ENCODE assay signal across 11 cellular contexts in genomic region chr17:73365934-73366623, GRCh38. TPM values are rescaled to one million over a fixed set of nuclear protein-coding genes. Genes with fewer than 3 reads are reported as not detected.
DNase-seq lines count a peak whose midpoint lies in the region; ATAC-seq and TF ChIP-seq lines count a peak whose summit lies in the region.
"Had no signal": no experiment of that assay in that cellular context is flagged by ENCODE, and none has a peak within 500 bp of the region (broad histone marks: within the 10 kb centered on the region; RNA-seq: fewer than 3 reads in every experiment).

No MANE protein-coding gene starts in this region.

- H3K36me3 ChIP-seq in gastroesophageal sphincter (no peaks in the 10 kb centered on the region), neuronal stem cell (replicated peaks in 1 of 2; ENCODE audit: control insufficient read depth in 2 of 2, insufficient read depth in 2 of 2, low read length in 2 of 2) (peaks cover 12 to 14% of the 10 kb centered on the region in 2 donors), uterus (no peaks in the 10 kb centered on the region)

- no peak for TF ChIP-seq POLR2A in gastroesophageal sphincter (IDR thresholded peaks at IDR 0.05)
- peak in 1 of 2 donors; percentile 35 for TF ChIP-seq POLR2A in uterus (IDR thresholded peaks at IDR 0.05)

- peak overlapping the region; percentile 65 for H3K18ac ChIP-seq in neuronal stem cell (ENCODE audit: low read length)

- H3K4me2 ChIP-seq in neuronal stem cell (ENCODE audit: insufficient read depth, low read length, poor library complexity, severe bottlenecking): no peak overlapping the region

- H3K4me3 ChIP-seq in gastroesophageal sphincter: peak overlapping the region in 1 of 2 donors; percentile 4
- no peak overlapping the region for H3K4me3 ChIP-seq in neuronal stem cell (ENCODE audit: low read length in 2 of 2)
- H3K4me3 ChIP-seq in uterus: no peak overlapping the region

- H2BK12ac ChIP-seq in neuronal stem cell (ENCODE audit: low read length): no peak overlapping the region

- H3K23ac ChIP-seq in neuronal stem cell (ENCODE audit: low read depth, low read length, poor library complexity): no peak overlapping the region

- no peak overlapping the region for H3K4ac ChIP-seq in neuronal stem cell (ENCODE audit: low read length)

- H2BK5ac ChIP-seq in neuronal stem cell (ENCODE audit: low read length): peak overlapping the region; percentile 67

- H4K8ac ChIP-seq in neuronal stem cell (ENCODE audit: low read depth, low read length): no peak overlapping the region

- no peaks in the 10 kb centered on the region for H3K27me3 ChIP-seq in gastroesophageal sphincter
- H3K27me3 ChIP-seq in neuronal stem cell (ENCODE audit: control insufficient read depth in 3 of 3, insufficient read depth in 3 of 3, low read depth in 1 of 3, low read length in 3 of 3): peaks cover 0 to 1% (median 0%) of the 10 kb centered on the region in 3 experiments
- no peaks in the 10 kb centered on the region for H3K27me3 ChIP-seq in uterus

- no peak overlapping the region for H4K91ac ChIP-seq in neuronal stem cell (ENCODE audit: low read depth, low read length, poor library complexity)

- WGBS in gastroesophageal sphincter (ENCODE audit: low coverage in 1 of 2), 2 donors: 46 to 49% methylated on average over 2 to 6 of the region's 21 CpGs
- no CpG with 5 or more reads among the region's 21 CpGs for WGBS in neuronal stem cell (ENCODE audit: extremely low coverage in 2 of 2, insufficient read length in 2 of 2, insufficient replicate concordance in 1 of 2), 2 donors

- intact Hi-C loops in uterus (cut with DNase I; ENCODE audit: low total_unique reads): no loop called here

- H2BK120ac ChIP-seq in neuronal stem cell (ENCODE audit: low read depth, low read length): peak overlapping the region; percentile 30

- no peak overlapping the region for H2AFZ ChIP-seq in neuronal stem cell (ENCODE audit: low read length)

- DNase-seq in RPMI8226 (peak; percentile 46), neuronal stem cell (ENCODE audit: low spot score) (no peak), uterus (peak in 1 of 2 donors; percentile 49), EL (no peak), GM20000 (ENCODE audit: low spot score) (no peak)
- DNase-seq in stimulated activated CD4-positive, alpha-beta T cell treated with anti-CD3 and anti-CD28 coated beads, Interleukin-15, amount 100 ng/mL, for 24 hours: no peak
- DNase-seq: activated CD8-positive, alpha-beta memory T cell treated with anti-CD3 and anti-CD28 coated beads, Interleukin-2, amount 10 ng/mL, durations not matched to agents 7 days and 5 days; activated naive CD8-positive, alpha-beta T cell treated with anti-CD3 and anti-CD28 coated beads, Interleukin-2, amount 50 U/mL, for 24 hours; NCI-H146; T-helper 2 cell had no signal

- H3K4me1 ChIP-seq in gastroesophageal sphincter: peaks cover 0 to 20% (median 0%) of the 10 kb centered on the region in 3 donors
- H3K4me1 ChIP-seq in neuronal stem cell (ENCODE audit: control insufficient read depth in 2 of 2, insufficient read depth in 1 of 2, low read depth in 1 of 2, low read length in 2 of 2): peaks cover 22 to 30% of the 10 kb centered on the region in 2 donors
- no peaks in the 10 kb centered on the region for H3K4me1 ChIP-seq in uterus

- peak; percentile 37 for ATAC-seq in gastroesophageal sphincter
- ATAC-seq: activated CD8-positive, alpha-beta memory T cell treated with anti-CD3 and anti-CD28 coated beads, Interleukin-2, amount 10 ng/mL, durations not matched to agents 7 days and 5 days; activated naive CD8-positive, alpha-beta T cell treated with anti-CD3 and anti-CD28 coated beads, Interleukin-2, amount 50 U/mL, for 24 hours had no signal

- no peak for TF ChIP-seq EP300 in gastroesophageal sphincter (IDR thresholded peaks at IDR 0.05)

- no peaks in the 10 kb centered on the region for H3K79me1 ChIP-seq in neuronal stem cell (ENCODE audit: low read depth, low read length)

- peak overlapping the region; percentile 17 for H3K14ac ChIP-seq in neuronal stem cell (ENCODE audit: low read length)

- TF ChIP-seq CTCF in gastroesophageal sphincter (IDR thresholded peaks at IDR 0.05) (no peak), uterus (IDR thresholded peaks at IDR 0.05) (no peak), GM20000 (IDR thresholded peaks at IDR 0.05; ENCODE audit: extremely low read depth, missing control alignments) (no peak)

- no peak overlapping the region for H3K9ac ChIP-seq in neuronal stem cell (ENCODE audit: low read depth, low read length, poor library complexity)

- H3K27ac ChIP-seq in gastroesophageal sphincter (peak overlapping the region in 3 of 4 donors; percentile 60 to 69 (median 60)), neuronal stem cell (replicated peaks; ENCODE audit: low read length) (no peak overlapping the region), uterus (peak overlapping the region; percentile 61 to 76)

- peak overlapping the region; percentile 64 for H2AK5ac ChIP-seq in neuronal stem cell (ENCODE audit: low read depth, low read length)

- H3K9me3 ChIP-seq in gastroesophageal sphincter (no peaks in the 10 kb centered on the region), neuronal stem cell (replicated peaks in 1 of 2; ENCODE audit: control insufficient read depth in 2 of 2, insufficient read depth in 1 of 2, low read depth in 1 of 2, low read length in 2 of 2) (no peaks in the 10 kb centered on the region), uterus (no peaks in the 10 kb centered on the region)

- no peak overlapping the region for H2BK15ac ChIP-seq in neuronal stem cell (ENCODE audit: low read length)

RNA-seq across cellular contexts. Expression of gene CDC42EP4, which starts 54.3 kb away (rescaled TPM):
- total RNA-seq in gastroesophageal sphincter (100 to 1,000 TPM in 1 of 4 donors, 10 to 100 TPM in 3; 69.4 to 106 (median 73.0) TPM), uterus (100 to 1,000 TPM in 1 of 4 donors, 10 to 100 TPM in 3; 26.6 to 131 (median 70.7) TPM)
- 23.5 TPM for polyA plus RNA-seq in neuronal stem cell (2013, experiment 1 of 2)
- 23.9 TPM for polyA plus RNA-seq in neuronal stem cell (2013, experiment 2 of 2)
